Comparison of ENCODE assay signal across 33 cellular contexts in genomic region chr1:234337233-234337632, GRCh38.
"Had no signal": no experiment of that assay in that cellular context is flagged by ENCODE, and none has a peak within 500 bp of the region (broad histone marks: within the 10 kb centered on the region; RNA-seq: fewer than 3 reads in every experiment).

No MANE protein-coding gene starts in this region.

- H3K4me1 Mint-ChIP-seq: activated T-helper 17 cell treated with anti-CD3 and anti-CD28 coated beads, Interleukin-2, amount 50 U/mL, for 72 hours; T-helper 17 cell had no signal

- H3K4me3 Mint-ChIP-seq: activated CD8-positive, alpha-beta T cell treated with anti-CD3 and anti-CD28 coated beads for 36 hours; activated naive CD8-positive, alpha-beta T cell; activated T-cell treated with anti-CD3 and anti-CD28 coated beads, Interleukin-2, amount 50 U/mL, for 4 hours; activated T-helper 17 cell treated with anti-CD3 and anti-CD28 coated beads, Interleukin-2, amount 50 U/mL, for 72 hours; T-helper 17 cell; T-helper 2 cell treated with Interferon-gamma antibody and Interleukin-4, amounts not matched to agents 5 μg/mL and 100 μg/mL, for 36 hours had no signal

- H3K4me1 ChIP-seq: adrenal gland, body of pancreas, colonic mucosa, esophagus muscularis mucosa, foreskin keratinocyte, gastrocnemius medialis, heart left ventricle had no signal

- ATAC-seq: activated CD4-positive, CD25-positive, alpha-beta regulatory T cell treated with anti-CD3 and anti-CD28 coated beads, Interleukin-2, amount 50 U/mL, for 24 hours; activated CD8-positive, alpha-beta T cell treated with anti-CD3 and anti-CD28 coated beads for 36 hours; activated T-cell treated with anti-CD3 and anti-CD28 coated beads, Interleukin-2, amount 50 U/mL, for 4 hours; activated T-helper 17 cell treated with anti-CD3 and anti-CD28 coated beads, Interleukin-2, amount 50 U/mL, for 72 hours; body of pancreas; foreskin keratinocyte; gastrocnemius medialis; heart left ventricle; T-helper 17 cell had no signal

- H3K9me3 ChIP-seq: colonic mucosa had no signal

- H3K4me3 ChIP-seq: adrenal gland, body of pancreas, cardiac muscle cell, colonic mucosa, dorsolateral prefrontal cortex, esophagus muscularis mucosa, gastrocnemius medialis, heart left ventricle had no signal

- DNase-seq: activated CD4-positive, alpha-beta T cell treated with anti-CD3 and anti-CD28 coated beads for 48 hours; activated CD4-positive, alpha-beta T cell treated with anti-CD3 and anti-CD28 coated beads, Interleukin-2, amount 50 U/mL, for 1 hour; activated CD4-positive, alpha-beta T cell treated with anti-CD3 and anti-CD28 coated beads, Interleukin-2, amount 50 U/mL, for 48 hours; activated CD8-positive, alpha-beta memory T cell treated with anti-CD3 and anti-CD28 coated beads for 24 hours; activated CD8-positive, alpha-beta T cell treated with anti-CD3 and anti-CD28 coated beads for 36 hours; activated effector memory CD4-positive, alpha-beta T cell treated with Interleukin-2 at 50 U/mL for 16 hours; activated gamma-delta T cell treated with Interleukin-2 at 50 U/mL for 16 hours; activated naive CD4-positive, alpha-beta T cell treated with anti-CD3 and anti-CD28 coated beads, Interleukin-2, amount 50 U/mL, for 16 hours; activated naive CD4-positive, alpha-beta T cell treated with Interleukin-2 at 50 U/mL for 16 hours; activated T-cell treated with anti-CD3 and anti-CD28 coated beads, Interleukin-2, amount 50 U/mL, for 4 hours; adrenal gland; amygdala; aorta; body of pancreas; central memory CD4-positive, alpha-beta T cell; cerebellar nuclear complex; colonic mucosa; dorsolateral prefrontal cortex; effector memory CD4-positive, alpha-beta T cell; erythroblast; foreskin keratinocyte; gastrocnemius medialis; glutamatergic neuron; heart left ventricle; T-helper 1 cell; T-helper 17 cell; T1000 had no signal

- H3K27me3 ChIP-seq: adrenal gland, body of pancreas, cardiac muscle cell, colonic mucosa, dorsolateral prefrontal cortex, foreskin keratinocyte, gastrocnemius medialis, heart left ventricle had no signal

- H3K27ac Mint-ChIP-seq: activated CD8-positive, alpha-beta T cell treated with anti-CD3 and anti-CD28 coated beads for 36 hours; activated naive CD8-positive, alpha-beta T cell; activated T-helper 17 cell treated with anti-CD3 and anti-CD28 coated beads, Interleukin-2, amount 50 U/mL, for 72 hours; T-helper 17 cell; T-helper 2 cell treated with Interferon-gamma antibody and Interleukin-4, amounts not matched to agents 5 μg/mL and 100 μg/mL, for 36 hours had no signal

- H3K27ac ChIP-seq: adrenal gland, body of pancreas, cardiac muscle cell, colonic mucosa, dorsolateral prefrontal cortex, esophagus muscularis mucosa, foreskin keratinocyte, gastrocnemius medialis, heart left ventricle had no signal

- H3K36me3 ChIP-seq: adrenal gland, cardiac muscle cell, colonic mucosa, esophagus muscularis mucosa, gastrocnemius medialis, heart left ventricle had no signal
